8 cellular contexts compared by ENCODE assay signal in the genomic region with DNA sequence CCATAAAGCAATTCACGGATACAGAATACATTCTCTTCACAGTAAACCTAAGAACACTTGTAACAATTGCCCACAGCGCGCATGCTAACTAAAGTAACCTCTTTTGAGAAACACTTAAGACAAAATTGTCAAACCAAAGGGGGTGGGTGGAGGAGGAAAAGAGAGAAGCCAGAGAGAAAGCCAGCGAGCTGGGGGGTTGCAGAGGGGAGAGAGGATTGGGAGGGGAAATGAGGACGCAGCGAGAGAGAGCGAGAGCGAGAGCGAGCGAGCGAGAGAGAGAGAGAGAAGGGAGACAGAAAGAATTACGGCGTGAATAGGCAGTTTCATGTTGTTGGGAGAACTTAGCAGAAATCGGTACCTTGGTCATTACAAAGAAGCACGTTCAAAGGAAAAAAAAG. TPM values are rescaled to one million over a fixed set of nuclear protein-coding genes. Genes with fewer than 3 reads are reported as not detected.
DNase-seq lines count a peak whose midpoint lies in the region; ATAC-seq, FAIRE-seq and TF ChIP-seq lines count a peak whose summit lies in the region.

No MANE protein-coding gene starts in this region.

- no peak for FAIRE-seq in frontal cortex (lab: Jason Lieb, UNC)

- WGBS in right cardiac atrium = 2% methylated on average over 15 of the region's 15 CpGs

- no peak for TF ChIP-seq CTCF in WERI-Rb-1 (IDR thresholded peaks at IDR 0.05; ENCODE audit: low read depth, low read length)
- no peak for TF ChIP-seq CTCF in lower lobe of right lung (IDR thresholded peaks at IDR 0.05)
- TF ChIP-seq CTCF in vagina (IDR thresholded peaks at IDR 0.05) = no peak

- H3K4me1 ChIP-seq in right cardiac atrium (ENCODE audit: control insufficient read depth, insufficient read depth, low read length) (no peaks in the 10 kb centered on the region), lower lobe of right lung (peaks cover 38% of the 10 kb centered on the region), vagina (peaks cover 28% of the 10 kb centered on the region)

- no peak for TF ChIP-seq POLR2A in vagina (IDR thresholded peaks at IDR 0.05)

- H3K4me3 ChIP-seq in right cardiac atrium (ENCODE audit: low read length) (peak overlapping the region; percentile 47), WERI-Rb-1 (ENCODE audit: low read depth, low read length) (peak overlapping the region; percentile 91), lower lobe of right lung (peak overlapping the region; percentile 64), vagina (peak overlapping the region; percentile 42 to 60)

- ATAC-seq in right cardiac atrium (no peak), left cardiac atrium (no peak), lower lobe of right lung (no peak)

- DNase-seq in right cardiac atrium (no peak), left cardiac atrium (no peak), WERI-Rb-1 (no peak), lower lobe of right lung (no peak), vagina (ENCODE audit: extremely low spot score in 2 of 2) (no peak), frontal cortex (ENCODE audit: low spot score in 2 of 2) (no peak), cerebellar nuclear complex (lab: John Stamatoyannopoulos, UW) (no peak)
- DNase-seq in stimulated activated CD4-positive, alpha-beta T cell treated with anti-CD3 and anti-CD28 coated beads, Interleukin-4, amount 100 ng/mL, for 1 hour = no peak

- H3K36me3 ChIP-seq in WERI-Rb-1 (no peaks in the 10 kb centered on the region), lower lobe of right lung (no peaks in the 10 kb centered on the region), vagina (no peaks in the 10 kb centered on the region)

- H3K9me3 ChIP-seq in right cardiac atrium (ENCODE audit: control insufficient read depth, low read length) (no peaks in the 10 kb centered on the region), WERI-Rb-1 (ENCODE audit: severe bottlenecking) (no peaks in the 10 kb centered on the region), lower lobe of right lung (no peaks in the 10 kb centered on the region), vagina (no peaks in the 10 kb centered on the region)

- H3K27me3 ChIP-seq in right cardiac atrium (ENCODE audit: control insufficient read depth, insufficient read depth) = no peaks in the 10 kb centered on the region
- peaks cover 79% of the 10 kb centered on the region for H3K27me3 ChIP-seq in WERI-Rb-1 (ENCODE audit: insufficient read depth, low read depth, severe bottlenecking)
- H3K27me3 ChIP-seq in lower lobe of right lung (ENCODE audit: low read depth) = peaks cover 98% of the 10 kb centered on the region
- H3K27me3 ChIP-seq in vagina = peaks cover 18% of the 10 kb centered on the region

- H3K27ac ChIP-seq in right cardiac atrium (ENCODE audit: low read length) (no peak overlapping the region), WERI-Rb-1 (no peak overlapping the region), lower lobe of right lung (no peak overlapping the region), vagina (peak overlapping the region; percentile 49)

- intact Hi-C loops in right cardiac atrium (cut with DNase I) (loop anchor here in 2 of 4 donors (10.0 kb wide), 2 partner anchors 308 to 588 kb away; no protein-coding TSS in a partner anchor), left cardiac atrium (cut with DNase I) (loop anchor here (10.0 kb wide), 2 partner anchors 278 to 588 kb away; no protein-coding TSS in a partner anchor), lower lobe of right lung (cut with DNase I) (no loop called here), vagina (cut with DNase I) (no loop called here)

RNA-seq across cellular contexts. Expression of gene HOXB7, which starts 1.6 kb away (rescaled TPM):
- total RNA-seq in right cardiac atrium (under 1 TPM; 0.50 to 0.80 (median 0.59) TPM), left cardiac atrium (1 to 10 TPM in 1 of 2 donors, under 1 TPM in 1; 0.44 to 1.1 TPM), lower lobe of right lung (2.4 TPM), vagina (3.2 TPM), frontal cortex (not detected)
- polyA plus RNA-seq in right cardiac atrium = 0.48 TPM

RNA-seq across cellular contexts. Expression of gene HOXB8, which starts 2.6 kb away (rescaled TPM):
- total RNA-seq in right cardiac atrium (not detected), left cardiac atrium (under 1 TPM in 1 of 2 donors, not detected in 1; 0.32 TPM), lower lobe of right lung (0.21 TPM), vagina (not detected), frontal cortex (not detected)
- not detected for polyA plus RNA-seq in right cardiac atrium

RNA-seq across cellular contexts. Expression of gene HOXB6, which starts 7.7 kb away (rescaled TPM):
- 1 to 10 TPM in 2 of 4 donors, under 1 TPM in 2; 0.74 to 1.8 (median 1.0) TPM for total RNA-seq in right cardiac atrium
- polyA plus RNA-seq in right cardiac atrium = 1.1 TPM
- 1 to 10 TPM in 1 of 2 donors, under 1 TPM in 1; 0.63 to 2.2 TPM for total RNA-seq in left cardiac atrium
- 4.4 TPM for total RNA-seq in lower lobe of right lung
- total RNA-seq in vagina = 1.2 TPM
- total RNA-seq in frontal cortex = not detected

RNA-seq across cellular contexts. Expression of gene HOXB9, which starts 13.7 kb away (rescaled TPM):
- total RNA-seq in right cardiac atrium = not detected
- polyA plus RNA-seq in right cardiac atrium = 0.02 TPM
- total RNA-seq in left cardiac atrium = not detected
- total RNA-seq in lower lobe of right lung = not detected
- total RNA-seq in vagina = not detected
- total RNA-seq in frontal cortex = not detected

RNA-seq across cellular contexts. Expression of gene HOXB5, which starts 18.9 kb away (rescaled TPM):
- total RNA-seq in right cardiac atrium (under 1 TPM in 3 of 4 donors, not detected in 1; 0.12 to 0.37 (median 0.14) TPM), left cardiac atrium (under 1 TPM in 1 of 2 donors, not detected in 1; 0.41 TPM), lower lobe of right lung (3.9 TPM), vagina (0.74 TPM), frontal cortex (not detected)
- 0.14 TPM for polyA plus RNA-seq in right cardiac atrium

Comparison
In these comparisons a context has a peak if more than half of its experiments do, and no peak if none do; other contexts are left out.
1. intact Hi-C loops: an anchor here in left cardiac atrium (10.0 kb wide); none called in lower lobe of right lung and vagina.